1 cellular context compared by ENCODE assay signal in genomic region chr9:130366888-130367550, GRCh38.
TF ChIP-seq lines count a peak whose summit lies in the region.

No MANE protein-coding gene starts in this region.

TF ChIP-seq in WTC11, 78 proteins besides CTCF, POLR2A, EP300 and RAD21 (continued from another document):
- TF ChIP-seq, protein P1, sequence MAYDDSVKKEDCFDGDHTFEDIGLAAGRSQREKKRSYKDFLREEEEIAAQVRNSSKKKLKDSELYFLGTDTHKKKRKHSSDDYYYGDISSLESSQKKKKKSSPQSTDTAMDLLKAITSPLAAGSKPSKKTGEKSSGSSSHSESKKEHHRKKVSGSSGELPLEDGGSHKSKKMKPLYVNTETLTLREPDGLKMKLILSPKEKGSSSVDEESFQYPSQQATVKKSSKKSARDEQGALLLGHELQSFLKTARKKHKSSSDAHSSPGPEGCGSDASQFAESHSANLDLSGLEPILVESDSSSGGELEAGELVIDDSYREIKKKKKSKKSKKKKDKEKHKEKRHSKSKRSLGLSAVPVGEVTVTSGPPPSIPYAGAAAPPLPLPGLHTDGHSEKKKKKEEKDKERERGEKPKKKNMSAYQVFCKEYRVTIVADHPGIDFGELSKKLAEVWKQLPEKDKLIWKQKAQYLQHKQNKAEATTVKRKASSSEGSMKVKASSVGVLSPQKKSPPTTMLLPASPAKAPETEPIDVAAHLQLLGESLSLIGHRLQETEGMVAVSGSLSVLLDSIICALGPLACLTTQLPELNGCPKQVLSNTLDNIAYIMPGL (CRISPR knock-in tag; IDR thresholded peaks at IDR 0.05), result no peak
- TF ChIP-seq FOXP1 (CRISPR knock-in tag; IDR thresholded peaks at IDR 0.05; ENCODE audit: borderline replicate concordance), result no peak
- peak; percentile 57; the same call in 1 of the 2 replicates for TF ChIP-seq GTF2I (CRISPR knock-in tag; conservative IDR thresholded peaks at IDR 0.05)
